Comparison of ENCODE assay signal across 20 cellular contexts in the genomic region with DNA sequence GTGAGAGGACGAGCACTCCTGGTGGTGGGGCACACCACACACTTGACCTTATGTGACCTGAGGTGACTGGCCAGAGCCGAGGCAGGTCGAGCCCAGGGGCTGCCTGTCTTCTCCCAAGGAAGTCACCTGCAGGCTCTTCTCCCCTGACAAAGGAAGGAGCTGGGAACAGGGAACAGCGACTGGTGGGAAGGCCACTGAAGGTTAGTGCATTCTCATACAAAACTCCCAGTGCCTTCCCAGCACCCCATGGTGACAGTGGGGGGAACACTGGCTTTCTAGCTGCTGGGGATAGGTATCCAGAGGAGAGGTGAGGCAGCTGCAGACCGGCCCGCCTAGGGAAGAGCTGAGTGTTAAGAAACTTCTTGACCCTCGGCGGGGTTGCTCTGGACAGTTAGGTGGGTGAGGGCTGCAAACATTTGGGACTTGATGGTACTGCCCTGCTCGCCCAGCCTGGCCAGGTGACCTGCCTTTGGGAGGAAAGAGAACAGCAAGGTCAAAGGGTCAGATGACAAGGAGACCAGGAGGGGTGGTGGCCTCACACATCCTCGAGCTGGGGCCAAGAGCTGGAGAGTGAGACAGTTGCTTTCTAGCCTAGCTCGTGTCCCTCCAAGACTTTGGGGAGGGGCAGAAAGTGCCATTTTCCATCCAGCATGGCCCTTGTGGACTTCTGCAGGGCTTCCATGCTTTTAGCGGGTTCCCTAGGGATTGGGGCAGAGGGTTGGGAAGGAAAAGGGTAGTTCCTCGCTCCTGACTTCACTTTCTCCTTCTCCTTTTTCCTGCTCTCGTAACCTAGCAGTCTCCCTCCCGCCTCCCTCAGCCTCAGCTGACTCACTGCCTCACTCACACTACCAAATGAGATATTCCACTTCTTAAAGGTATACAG. TPM values are rescaled to one million over a fixed set of nuclear protein-coding genes. Genes with fewer than 3 reads are reported as not detected.
A peak's percentile ranks its signal among the peaks of the same experiment; 100 is the strongest.
DNase-seq lines count a peak whose midpoint lies in the region; ATAC-seq, FAIRE-seq and TF ChIP-seq lines count a peak whose summit lies in the region.
"Had no signal": no experiment of that assay in that cellular context is flagged by ENCODE, and none has a peak within 500 bp of the region (broad histone marks: within the 10 kb centered on the region; RNA-seq: fewer than 3 reads in every experiment).

No MANE protein-coding gene starts in this region.

- DNase-seq in H54 (ENCODE audit: insufficient read length, low spot score) (peak; percentile 13), astrocyte (ENCODE audit: low read depth) (no peak), islet precursor cell (peak; percentile 27), left lobe of liver (ENCODE audit: low spot score) (no peak), NCI-H774 (lab: John Stamatoyannopoulos, UW) (no peak), HT-29 (ENCODE audit: low spot score) (no peak)
- DNase-seq in effector memory CD8-positive, alpha-beta T cell: no peak
- DNase-seq: activated effector memory CD4-positive, alpha-beta T cell treated with Interleukin-2 at 50 U/mL for 16 hours; NCI-H1105; NCI-H2227 treated with DMSO at 0.1 percent for 48 hours; NK-92 treated with Interleukin-12 subunit alpha and Interleukin-12 subunit beta, amount 100 ng/mL, for 24 hours; SHP77 treated with DMSO at 0.1 percent for 48 hours; stimulated activated CD4-positive, alpha-beta T cell treated with anti-CD3 and anti-CD28 coated beads, Interleukin-1b, Interleukin-23, amount 100 ng/mL, for 48 hours; T-helper 2 cell had no signal

- no peak overlapping the region for H3K27ac Mint-ChIP-seq in astrocyte (ENCODE audit: unreplicated experiment)
- H3K27ac Mint-ChIP-seq in effector memory CD8-positive, alpha-beta T cell: no peak overlapping the region

- H3K36me3 ChIP-seq in BLaER1 (no peaks in the 10 kb centered on the region), astrocyte (ENCODE audit: insufficient read depth, low read length) (no peaks in the 10 kb centered on the region)
- H3K36me3 ChIP-seq: gastroesophageal sphincter, neutrophil had no signal

- H3K79me2 ChIP-seq in astrocyte (ENCODE audit: insufficient read depth, low read length): no peaks in the 10 kb centered on the region

- no peak overlapping the region for H3K9ac ChIP-seq in BLaER1
- no peak overlapping the region for H3K9ac ChIP-seq in astrocyte (ENCODE audit: low read length)

- TF ChIP-seq POLR2A in H54 (IDR thresholded peaks at IDR 0.05; ENCODE audit: low read depth, low read length): no peak

- no peak for TF ChIP-seq CTCF in astrocyte (IDR thresholded peaks at IDR 0.05; ENCODE audit: insufficient read depth, low read depth, low read length)

- H4K20me1 ChIP-seq in BLaER1 (peaks cover 25% of the 10 kb centered on the region), astrocyte (ENCODE audit: insufficient read depth, low read length) (no peaks in the 10 kb centered on the region)

- no peaks in the 10 kb centered on the region for H3K36me3 Mint-ChIP-seq in astrocyte (ENCODE audit: low read depth, unreplicated experiment)
- H3K36me3 Mint-ChIP-seq in effector memory CD8-positive, alpha-beta T cell (ENCODE audit: insufficient read depth): no peaks in the 10 kb centered on the region

- H3K27ac ChIP-seq in BLaER1 (no peak overlapping the region), astrocyte (ENCODE audit: low read depth, low read length) (no peak overlapping the region)
- H3K27ac ChIP-seq: gastroesophageal sphincter, neutrophil had no signal

- peak overlapping the region; percentile 84 for H3K4me2 ChIP-seq in BLaER1
- no peak overlapping the region for H3K4me2 ChIP-seq in astrocyte (ENCODE audit: low read length)

- peaks cover 6% of the 10 kb centered on the region for H3K27me3 Mint-ChIP-seq in astrocyte (ENCODE audit: low read depth, unreplicated experiment)
- H3K27me3 Mint-ChIP-seq in effector memory CD8-positive, alpha-beta T cell: peaks cover 20 to 63% of the 10 kb centered on the region in 2 donors

- peak overlapping the region; percentile 3 for H3K4me3 Mint-ChIP-seq in astrocyte (ENCODE audit: unreplicated experiment)
- no peak overlapping the region for H3K4me3 Mint-ChIP-seq in effector memory CD8-positive, alpha-beta T cell

- H2AFZ ChIP-seq in astrocyte (ENCODE audit: low read depth, low read length): no peak overlapping the region

- H3K4me3 ChIP-seq in BLaER1 (no peak overlapping the region), astrocyte (ENCODE audit: insufficient read depth, low read depth, low read length) (no peak overlapping the region)
- H3K4me3 ChIP-seq: gastroesophageal sphincter had no signal

- no peaks in the 10 kb centered on the region for H3K9me3 Mint-ChIP-seq in astrocyte (ENCODE audit: unreplicated experiment)
- no peaks in the 10 kb centered on the region for H3K9me3 Mint-ChIP-seq in effector memory CD8-positive, alpha-beta T cell

- H3K27me3 ChIP-seq in BLaER1 (peaks cover 71% of the 10 kb centered on the region), astrocyte (ENCODE audit: insufficient read depth, low read length) (peaks cover 5% of the 10 kb centered on the region)

- ATAC-seq in left lobe of liver: no peak
- no peak for ATAC-seq in effector memory CD8-positive, alpha-beta T cell (replicated peaks)
- ATAC-seq: gastroesophageal sphincter, sciatic nerve had no signal

- H3K9me3 ChIP-seq in BLaER1 (peaks cover 6% of the 10 kb centered on the region; the same call in 1 of the 2 replicates), astrocyte (ENCODE audit: insufficient read depth, low read depth, low read length) (no peaks in the 10 kb centered on the region)
- H3K9me3 ChIP-seq: gastroesophageal sphincter, neutrophil had no signal

- no peak for FAIRE-seq in H54 (lab: Jason Lieb, UNC)
- FAIRE-seq in astrocyte (lab: Jason Lieb, UNC): no peak
- FAIRE-seq: islet of Langerhans had no signal

- no peaks in the 10 kb centered on the region for H3K4me1 Mint-ChIP-seq in astrocyte (ENCODE audit: low read depth, unreplicated experiment)
- H3K4me1 Mint-ChIP-seq in effector memory CD8-positive, alpha-beta T cell (ENCODE audit: low read depth in 2 of 2): no peaks in the 10 kb centered on the region

- H3K4me1 ChIP-seq in BLaER1 (peaks cover 44% of the 10 kb centered on the region), astrocyte (ENCODE audit: insufficient read depth, low read length) (no peaks in the 10 kb centered on the region)

RNA-seq across cellular contexts. Expression of gene NALF2, which starts 2.7 kb away (rescaled TPM):
- total RNA-seq in astrocyte (1.4 and 2.0 TPM in 2 replicates), left lobe of liver (0.33 TPM)
- total RNA-seq in HT-29 (2014; rRNA removed; shearing (Covaris generic)): 0.03 TPM in 1 of 2 replicates, not detected in the other
- total RNA-seq: sciatic nerve, subcutaneous adipose tissue had no signal

Comparison
In these comparisons a context has a peak if more than half of its experiments do, and no peak if none do; other contexts are left out.
1. DNase-seq: peak in H54 (single experiment) and islet precursor cell (single experiment); none in astrocyte (single experiment), left lobe of liver (single experiment), NCI-H774 (single experiment), effector memory CD8-positive, alpha-beta T cell (0 of 3) and HT-29 (single experiment).